In the genomic region with DNA sequence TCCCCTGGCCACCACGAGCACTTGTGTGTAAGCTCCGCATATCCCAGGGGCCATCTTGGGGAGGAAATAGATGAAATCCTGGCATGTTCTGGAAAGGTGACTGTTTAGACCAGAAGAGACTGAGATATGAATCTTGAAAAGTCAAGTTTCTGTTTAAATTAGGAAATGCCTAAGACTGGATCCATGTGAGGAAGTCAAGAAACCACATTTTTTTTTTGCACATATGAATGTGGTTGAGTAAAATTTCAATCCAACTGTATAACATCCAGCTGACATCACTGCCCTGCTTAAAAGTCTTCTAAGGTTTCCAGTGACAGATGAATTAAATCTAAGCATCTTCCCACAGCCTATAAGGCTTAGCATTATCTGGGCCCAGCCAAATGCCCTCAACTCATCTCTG, we compare ENCODE assay signal across 18 cellular contexts. TPM values are rescaled to one million over a fixed set of nuclear protein-coding genes. Genes with fewer than 3 reads are reported as not detected.
A peak's percentile ranks its signal among the peaks of the same experiment; 100 is the strongest.
DNase-seq lines count a peak whose midpoint lies in the region; ATAC-seq, FAIRE-seq and TF ChIP-seq lines count a peak whose summit lies in the region.
"Had no signal": no experiment of that assay in that cellular context is flagged by ENCODE, and none has a peak within 500 bp of the region (broad histone marks: within the 10 kb centered on the region; RNA-seq: fewer than 3 reads in every experiment).

No MANE protein-coding gene starts in this region.

- H3K27me3 ChIP-seq in DND-41 (ENCODE audit: insufficient read depth, low read length, poor library complexity) (no peaks in the 10 kb centered on the region), tibial artery (peaks cover 0 to 10% of the 10 kb centered on the region in 2 donors)

- ATAC-seq in DND-41 (ENCODE audit: insufficient read depth, low read depth) (peak; percentile 47; the same call in 1 of the 3 replicates), GM18520 (IDR thresholded peaks at IDR 0.05; ENCODE audit: unreplicated experiment) (no peak)
- ATAC-seq: CD8-positive, alpha-beta T cell had no signal

- no peaks in the 10 kb centered on the region for H3K36me3 Mint-ChIP-seq in glutamatergic neuron (ENCODE audit: unreplicated experiment)
- H3K36me3 Mint-ChIP-seq: CD8-positive, alpha-beta T cell had no signal

- DNase-seq in DND-41, result no peak
- DNase-seq in KBM-7, result peak; percentile 11
- DNase-seq in OCI-M1 (lab: John Stamatoyannopoulos, UW), result peak; percentile 25
- no peak for DNase-seq in glutamatergic neuron
- no peak for DNase-seq in D721Med (ENCODE audit: insufficient read length, low spot score)
- no peak for DNase-seq in activated CD8-positive, alpha-beta memory T cell treated with anti-CD3 and anti-CD28 coated beads, Interleukin-2, amount 50 U/mL, for 4 hours
- no peak for DNase-seq in tibial artery
- DNase-seq: BE2C; CD8-positive, alpha-beta T cell; EL; H7; NCI-H1092 treated with DMSO at 0.1 percent for 48 hours; NCI-H510A treated with DMSO at 0.1 percent for 48 hours; SHP77 treated with DMSO at 0.1 percent for 48 hours; SW 1271 had no signal

- TF ChIP-seq CTCF in DND-41 (IDR thresholded peaks at IDR 0.05; ENCODE audit: borderline replicate concordance, extremely low read depth, low read length, poor library complexity, severe bottlenecking) (no peak), glutamatergic neuron (IDR thresholded peaks at IDR 0.05; ENCODE audit: partially characterized antibody, unreplicated experiment) (no peak), D721Med (IDR thresholded peaks at IDR 0.05; ENCODE audit: insufficient read depth, missing control alignments) (no peak), tibial artery (IDR thresholded peaks at IDR 0.05) (no peak)

- peaks cover 8% of the 10 kb centered on the region for H3K9me3 Mint-ChIP-seq in glutamatergic neuron (ENCODE audit: unreplicated experiment)
- H3K9me3 Mint-ChIP-seq: CD8-positive, alpha-beta T cell; T-helper 2 cell treated with Interferon-gamma antibody and Interleukin-4, amounts not matched to agents 5 μg/mL and 100 μg/mL, for 36 hours had no signal

- H3K79me2 ChIP-seq in DND-41 (ENCODE audit: insufficient read depth, low read length), result no peaks in the 10 kb centered on the region

- intact Hi-C loops in tibial artery (cut with DNase I; ENCODE audit: low total_unique reads), result no loop called here

- peaks cover 51% of the 10 kb centered on the region for H3K4me1 Mint-ChIP-seq in glutamatergic neuron (ENCODE audit: low read depth, unreplicated experiment)

- H4K20me1 ChIP-seq in DND-41 (ENCODE audit: insufficient read depth, low read length), result no peaks in the 10 kb centered on the region

- H3K27ac ChIP-seq in DND-41 (ENCODE audit: low read length) (no peak overlapping the region), tibial artery (no peak overlapping the region)

- H2AFZ ChIP-seq in DND-41 (ENCODE audit: low read depth, low read length), result no peak overlapping the region

- no peak overlapping the region for H3K4me3 ChIP-seq in DND-41 (ENCODE audit: low read depth in 1 of 2, low read length in 2 of 2)
- H3K4me3 ChIP-seq in tibial artery, result no peak overlapping the region

- peaks cover 10% of the 10 kb centered on the region for H3K27me3 Mint-ChIP-seq in glutamatergic neuron (ENCODE audit: unreplicated experiment)

- no peak for FAIRE-seq in D721Med (lab: Jason Lieb, UNC)
- FAIRE-seq: GM19239 had no signal

- H3K9me3 ChIP-seq in DND-41 (ENCODE audit: insufficient read depth, low read length, severe bottlenecking), result no peaks in the 10 kb centered on the region
- no peaks in the 10 kb centered on the region for H3K9me3 ChIP-seq in tibial artery
- H3K9me3 ChIP-seq: BE2C had no signal

- no peaks in the 10 kb centered on the region for H3K4me1 ChIP-seq in DND-41 (ENCODE audit: insufficient read depth, low read length)
- no peaks in the 10 kb centered on the region for H3K4me1 ChIP-seq in tibial artery

- no peak overlapping the region for H3K9ac ChIP-seq in DND-41 (ENCODE audit: low read depth, low read length)

- no peaks in the 10 kb centered on the region for H3K36me3 ChIP-seq in DND-41 (ENCODE audit: insufficient read depth, low read length)
- no peaks in the 10 kb centered on the region for H3K36me3 ChIP-seq in tibial artery
- H3K36me3 ChIP-seq: BE2C had no signal

- H3K4me2 ChIP-seq in DND-41 (ENCODE audit: insufficient read depth, low read length), result no peak overlapping the region

- H3K27ac Mint-ChIP-seq in glutamatergic neuron (ENCODE audit: unreplicated experiment), result peak overlapping the region; percentile 85
- H3K27ac Mint-ChIP-seq: CD8-positive, alpha-beta T cell; T-helper 2 cell treated with Interferon-gamma antibody and Interleukin-4, amounts not matched to agents 5 μg/mL and 100 μg/mL, for 36 hours had no signal

- H3K4me3 Mint-ChIP-seq in glutamatergic neuron (ENCODE audit: unreplicated experiment), result peak overlapping the region; percentile 46
- H3K4me3 Mint-ChIP-seq: CD8-positive, alpha-beta T cell; T-helper 2 cell treated with Interferon-gamma antibody and Interleukin-4, amounts not matched to agents 5 μg/mL and 100 μg/mL, for 36 hours had no signal

- in situ Hi-C loops in KBM-7 (cut with MboI; ENCODE audit: low pct_unique_long_range_greater_than_20kb, low sequenced_read_pairs), result no loop called here

RNA-seq across cellular contexts. Expression of a gene that starts 47.7 kb away (rescaled TPM):
- total RNA-seq in glutamatergic neuron (ENCODE audit: unreplicated experiment), result 122 TPM

Comparison
In these comparisons a context has a peak if more than half of its experiments do, and no peak if none do; other contexts are left out.
1. DNase-seq: peak in KBM-7 (single experiment) and OCI-M1 (single experiment); none in DND-41 (single experiment), glutamatergic neuron (single experiment), D721Med (single experiment), activated CD8-positive, alpha-beta memory T cell treated with anti-CD3 and anti-CD28 coated beads, Interleukin-2, amount 50 U/mL, for 4 hours (single experiment) and tibial artery (0 of 2).